ENCODE assay signal across 9 cellular contexts in the genomic region with DNA sequence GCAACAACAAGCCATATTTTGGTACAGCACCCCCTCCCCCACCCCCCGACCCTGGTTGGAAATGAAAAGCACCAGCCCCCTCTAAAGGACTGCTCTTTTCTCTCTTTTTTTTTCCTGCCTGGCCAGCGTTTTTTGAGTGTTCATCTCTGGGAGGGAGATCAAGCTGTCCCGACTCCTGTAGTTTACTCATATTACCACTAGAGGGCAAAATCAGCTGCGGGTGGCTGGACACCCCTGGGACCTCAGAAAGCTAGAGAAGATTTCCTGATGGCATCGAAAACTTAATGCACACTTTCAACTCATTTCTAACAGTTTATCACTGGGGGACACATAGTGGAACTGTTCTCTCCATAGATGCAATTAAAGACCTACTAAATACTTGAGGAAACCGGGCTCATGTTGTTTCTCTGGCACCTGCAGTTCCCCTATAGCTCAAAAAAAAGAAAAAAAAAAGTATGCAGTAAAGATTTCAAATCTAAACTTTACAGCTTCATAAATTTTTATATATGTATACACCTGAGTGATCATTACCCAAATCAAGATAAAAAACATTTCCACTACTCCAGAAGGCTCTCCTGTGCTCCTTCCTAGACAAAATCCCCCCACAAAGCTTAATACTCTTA. TPM values are rescaled to one million over a fixed set of nuclear protein-coding genes. Genes with fewer than 3 reads are reported as not detected.
A peak's percentile ranks its signal among the peaks of the same experiment; 100 is the strongest.
DNase-seq lines count a peak whose midpoint lies in the region; ATAC-seq and TF ChIP-seq lines count a peak whose summit lies in the region.
"Had no signal": no experiment of that assay in that cellular context is flagged by ENCODE, and none has a peak within 500 bp of the region (broad histone marks: within the 10 kb centered on the region; RNA-seq: fewer than 3 reads in every experiment).

No MANE protein-coding gene starts in this region.

- DNase-seq in CD14-positive monocyte (ENCODE audit: low spot score) = peak; percentile 57
- DNase-seq in HK-2 (ENCODE audit: unreplicated experiment) = peak; percentile 54
- peak; percentile 56 for DNase-seq in NCI-H748 treated with DMSO at 0.1 percent for 48 hours (lab: John Stamatoyannopoulos, UW)
- DNase-seq in activated CD8-positive, alpha-beta T cell treated with anti-CD3 and anti-CD28 coated beads, Interleukin-2, amount 10 ng/mL, durations not matched to agents 7 days and 5 days = peak; percentile 62
- peak; percentile 48 for DNase-seq in endothelial cell (ENCODE audit: low spot score)
- peak; percentile 57 for DNase-seq in mesenteric fat pad (ENCODE audit: low spot score)
- DNase-seq in stomach = peak; percentile 45

- no peaks in the 10 kb centered on the region for H3K36me3 ChIP-seq in stomach

- H3K9me3 Mint-ChIP-seq in CD14-positive monocyte = no peaks in the 10 kb centered on the region
- H3K9me3 Mint-ChIP-seq in activated CD8-positive, alpha-beta T cell treated with anti-CD3 and anti-CD28 coated beads, Interleukin-2, amount 10 ng/mL, durations not matched to agents 7 days and 5 days (ENCODE audit: insufficient read depth) = no peaks in the 10 kb centered on the region
- no peaks in the 10 kb centered on the region for H3K9me3 Mint-ChIP-seq in endothelial cell (ENCODE audit: unreplicated experiment)
- H3K9me3 Mint-ChIP-seq: IgD-negative memory B cell had no signal

- intact Hi-C loops in CD14-positive monocyte (cut with micrococcal nuclease) (loop anchor here (2.0 to 10.0 kb wide), 2 partner anchors 72 to 146 kb away; no protein-coding TSS in a partner anchor), stomach (cut with DNase I; ENCODE audit: low total_unique reads) (loop anchor here (5.0 kb wide), 1 partner anchor 204 kb away; no protein-coding TSS in a partner anchor)

- no peak for TF ChIP-seq POLR2A in stomach (IDR thresholded peaks at IDR 0.05)

- H3K27me3 Mint-ChIP-seq in CD14-positive monocyte (ENCODE audit: low read depth in 3 of 3) (peaks cover 5 to 13% (median 8%) of the 10 kb centered on the region in 3 donors), endothelial cell (ENCODE audit: unreplicated experiment) (no peaks in the 10 kb centered on the region)
- H3K27me3 Mint-ChIP-seq in activated CD8-positive, alpha-beta T cell treated with anti-CD3 and anti-CD28 coated beads, Interleukin-2, amount 10 ng/mL, durations not matched to agents 7 days and 5 days (ENCODE audit: low read depth) = peaks cover 18% of the 10 kb centered on the region

- ATAC-seq in activated CD8-positive, alpha-beta T cell treated with anti-CD3 and anti-CD28 coated beads, Interleukin-2, amount 10 ng/mL, durations not matched to agents 7 days and 5 days = peak; percentile 81
- no peak for ATAC-seq in HG02884 (IDR thresholded peaks at IDR 0.05; ENCODE audit: unreplicated experiment)

- peak; percentile 79 for TF ChIP-seq CTCF in CD14-positive monocyte (IDR thresholded peaks at IDR 0.05)
- peak; percentile 90 for TF ChIP-seq CTCF in endothelial cell (IDR thresholded peaks at IDR 0.05; ENCODE audit: unreplicated experiment)
- peak in 5 of 7 experiments; percentile 48 to 80 (median 79) for TF ChIP-seq CTCF in stomach (IDR thresholded peaks at IDR 0.05)

- POLR2A ChIA-PET in activated CD8-positive, alpha-beta T cell treated with anti-CD3 and anti-CD28 coated beads, Interleukin-2, amount 10 ng/mL, durations not matched to agents 7 days and 5 days (lab: Charles Lee) = no interaction called here

- H3K27ac Mint-ChIP-seq in CD14-positive monocyte (no peak overlapping the region), endothelial cell (ENCODE audit: unreplicated experiment) (no peak overlapping the region)
- H3K27ac Mint-ChIP-seq in activated CD8-positive, alpha-beta T cell treated with anti-CD3 and anti-CD28 coated beads, Interleukin-2, amount 10 ng/mL, durations not matched to agents 7 days and 5 days = no peak overlapping the region
- H3K27ac Mint-ChIP-seq: IgD-negative memory B cell had no signal

- peaks cover 0 to 6% (median 0%) of the 10 kb centered on the region in 4 donors for H3K4me1 ChIP-seq in stomach

- CTCF ChIA-PET in activated CD8-positive, alpha-beta T cell treated with anti-CD3 and anti-CD28 coated beads, Interleukin-2, amount 10 ng/mL, durations not matched to agents 7 days and 5 days (lab: Charles Lee) = interaction anchor here (0.6 to 8.6 kb wide), 58 partner anchors 8 to 1344 kb away, joined by 3 to 288 read pairs (median 5); a partner anchor contains a TSS

- H3K4me3 Mint-ChIP-seq in CD14-positive monocyte = peak overlapping the region in 1 of 2 donors; percentile 74
- H3K4me3 Mint-ChIP-seq in activated CD8-positive, alpha-beta T cell treated with anti-CD3 and anti-CD28 coated beads, Interleukin-2, amount 10 ng/mL, durations not matched to agents 7 days and 5 days = no peak overlapping the region
- no peak overlapping the region for H3K4me3 Mint-ChIP-seq in endothelial cell (ENCODE audit: unreplicated experiment)

- H3K4me3 ChIP-seq in stomach = no peak overlapping the region

- H3K9me3 ChIP-seq in stomach = no peaks in the 10 kb centered on the region

- WGBS in stomach, 5 donors = 1 to 2% (median 1%) methylated on average over 6 of the region's 6 CpGs

- no peak overlapping the region for H3K27ac ChIP-seq in stomach

- no peaks in the 10 kb centered on the region for H3K27me3 ChIP-seq in stomach

- H3K36me3 Mint-ChIP-seq in CD14-positive monocyte = no peaks in the 10 kb centered on the region
- H3K36me3 Mint-ChIP-seq in activated CD8-positive, alpha-beta T cell treated with anti-CD3 and anti-CD28 coated beads, Interleukin-2, amount 10 ng/mL, durations not matched to agents 7 days and 5 days (ENCODE audit: low read depth) = no peaks in the 10 kb centered on the region
- no peaks in the 10 kb centered on the region for H3K36me3 Mint-ChIP-seq in endothelial cell (ENCODE audit: low read depth, unreplicated experiment)
- H3K36me3 Mint-ChIP-seq: IgD-negative memory B cell had no signal

- H3K4me1 Mint-ChIP-seq in CD14-positive monocyte (peaks cover 11% of the 10 kb centered on the region), endothelial cell (ENCODE audit: unreplicated experiment) (peaks cover 8% of the 10 kb centered on the region)
- peaks cover 2% of the 10 kb centered on the region for H3K4me1 Mint-ChIP-seq in activated CD8-positive, alpha-beta T cell treated with anti-CD3 and anti-CD28 coated beads, Interleukin-2, amount 10 ng/mL, durations not matched to agents 7 days and 5 days (ENCODE audit: low read depth)

- TF ChIP-seq EP300 in stomach (IDR thresholded peaks at IDR 0.05) = no peak

RNA-seq across cellular contexts. Expression of a gene that starts 24.4 kb away (rescaled TPM):
- 1 to 10 TPM; 8.0 to 9.3 TPM for polyA plus RNA-seq in CD14-positive monocyte
- total RNA-seq in activated CD8-positive, alpha-beta T cell treated with anti-CD3 and anti-CD28 coated beads, Interleukin-2, amount 10 ng/mL, durations not matched to agents 7 days and 5 days = 1 to 10 TPM; 4.9 to 6.1 TPM
- total RNA-seq in endothelial cell (ENCODE audit: unreplicated experiment) = 8.8 TPM
- 2.9 TPM for total RNA-seq in mesenteric fat pad
- total RNA-seq in stomach = 10 to 100 TPM in 1 of 5 donors, 1 to 10 TPM in 3, not detected in 1; 1.8 to 66.0 (median 9.1) TPM
- polyA plus RNA-seq in stomach = 10 to 100 TPM in 1 of 3 donors, 1 to 10 TPM in 2; 4.6 to 14.5 (median 7.0) TPM

RNA-seq across cellular contexts. Expression of a gene that starts 38.5 kb away (rescaled TPM):
- polyA plus RNA-seq in CD14-positive monocyte = 100 to 1,000 TPM; 160 to 227 TPM
- total RNA-seq in activated CD8-positive, alpha-beta T cell treated with anti-CD3 and anti-CD28 coated beads, Interleukin-2, amount 10 ng/mL, durations not matched to agents 7 days and 5 days = 10 to 100 TPM; 63.2 to 64.7 TPM
- total RNA-seq in endothelial cell (ENCODE audit: unreplicated experiment) = 86.2 TPM
- total RNA-seq in mesenteric fat pad = 66.2 TPM
- total RNA-seq in stomach = 100 to 1,000 TPM in 2 of 5 donors, 10 to 100 TPM in 3; 16.9 to 221 (median 67.4) TPM
- 100 to 1,000 TPM; 154 to 246 (median 202) TPM for polyA plus RNA-seq in stomach
